Comparison of ENCODE assay signal across 1 cellular context in genomic region chr16:20806168-20807050, GRCh38.
TF ChIP-seq lines count a peak whose summit lies in the region.

TSS of gene ERI2 (minus strand) at chr16:20806472. CDS start at chr16:20806430, 42 bp downstream.
TSS of gene REXO5 (plus strand) at chr16:20806527. CDS start at chr16:20806954, 427 bp downstream.

TF ChIP-seq in HepG2, 621 proteins besides CTCF, POLR2A, EP300 and RAD21 (continued from another document and continues in another):
- TF ChIP-seq STAT6 (CRISPR knock-in tag; IDR thresholded peaks at IDR 0.05; ENCODE audit: borderline replicate concordance) (peak; percentile 97), NFKB2 (CRISPR knock-in tag; IDR thresholded peaks at IDR 0.05; ENCODE audit: borderline replicate concordance) (peak; percentile 98; the same call in 1 of the 2 replicates), MTERF4 (CRISPR knock-in tag; IDR thresholded peaks at IDR 0.05) (peak; percentile 97), ZNF740 (CRISPR knock-in tag; IDR thresholded peaks at IDR 0.05) (peak; percentile 76; the same call in 1 of the 2 replicates), HDAC1 (CRISPR knock-in tag; IDR thresholded peaks at IDR 0.05) (peak; percentile 100), KDM3A (CRISPR knock-in tag; IDR thresholded peaks at IDR 0.05; ENCODE audit: low read depth) (peak; percentile 91), RFX5 (IDR thresholded peaks at IDR 0.05; ENCODE audit: low read depth, low read length) (peak; percentile 84), POLR2AphosphoS5 (IDR thresholded peaks at IDR 0.05; ENCODE audit: low read depth, low read length) (peak; percentile 96), ZNF747 (CRISPR knock-in tag; IDR thresholded peaks at IDR 0.05; ENCODE audit: borderline replicate concordance) (peak; percentile 97), PREB (CRISPR knock-in tag; IDR thresholded peaks at IDR 0.05) (no peak), HIC2 (CRISPR knock-in tag; IDR thresholded peaks at IDR 0.05; ENCODE audit: low read depth) (peak; percentile 77; the same call in 1 of the 2 replicates), PRDM15 (CRISPR knock-in tag; IDR thresholded peaks at IDR 0.05) (no peak), ATAD3A (CRISPR knock-in tag; IDR thresholded peaks at IDR 0.05) (0 out of 2 replicates have a peak, but pooled peaks have one; percentile 77), ATF7 (IDR thresholded peaks at IDR 0.05) (no peak), ATF7 (CRISPR knock-in tag; IDR thresholded peaks at IDR 0.05) (0 out of 2 replicates have a peak, but pooled peaks have one; percentile 17), EEA1 (CRISPR knock-in tag; IDR thresholded peaks at IDR 0.05; ENCODE audit: borderline replicate concordance) (no peak; the same call in 1 of the 2 replicates), ZNF260 (CRISPR knock-in tag; IDR thresholded peaks at IDR 0.05; ENCODE audit: borderline replicate concordance, low read depth) (peak; percentile 89; the same call in 1 of the 2 replicates), DBP (CRISPR knock-in tag; IDR thresholded peaks at IDR 0.05; ENCODE audit: not compliant biosample characterization) (no peak), HMGXB3 (CRISPR knock-in tag; IDR thresholded peaks at IDR 0.05; ENCODE audit: borderline replicate concordance) (peak; percentile 94; the same call in 1 of the 2 replicates), SSRP1 (CRISPR knock-in tag; IDR thresholded peaks at IDR 0.05) (no peak; the same call in 1 of the 2 replicates), ZNF207 (IDR thresholded peaks at IDR 0.05; ENCODE audit: borderline replicate concordance) (no peak), GMEB2 (CRISPR knock-in tag; IDR thresholded peaks at IDR 0.05; ENCODE audit: low read depth) (no peak), ZNF503 (CRISPR knock-in tag; IDR thresholded peaks at IDR 0.05) (peak; percentile 61), BCL3 (CRISPR knock-in tag; IDR thresholded peaks at IDR 0.05) (peak; percentile 67; the same call in 1 of the 2 replicates), ZNF746 (CRISPR knock-in tag; IDR thresholded peaks at IDR 0.05) (peak; percentile 84), TOE1 (CRISPR knock-in tag; IDR thresholded peaks at IDR 0.05) (peak; percentile 97), ZMYM3 (CRISPR knock-in tag; IDR thresholded peaks at IDR 0.05) (no peak; the same call in 1 of the 2 replicates), ZNF766 (CRISPR knock-in tag; IDR thresholded peaks at IDR 0.05; ENCODE audit: borderline replicate concordance) (peak; percentile 84; the same call in 1 of the 2 replicates)
